ENCODE assay signal across 9 cellular contexts in the genomic region with DNA sequence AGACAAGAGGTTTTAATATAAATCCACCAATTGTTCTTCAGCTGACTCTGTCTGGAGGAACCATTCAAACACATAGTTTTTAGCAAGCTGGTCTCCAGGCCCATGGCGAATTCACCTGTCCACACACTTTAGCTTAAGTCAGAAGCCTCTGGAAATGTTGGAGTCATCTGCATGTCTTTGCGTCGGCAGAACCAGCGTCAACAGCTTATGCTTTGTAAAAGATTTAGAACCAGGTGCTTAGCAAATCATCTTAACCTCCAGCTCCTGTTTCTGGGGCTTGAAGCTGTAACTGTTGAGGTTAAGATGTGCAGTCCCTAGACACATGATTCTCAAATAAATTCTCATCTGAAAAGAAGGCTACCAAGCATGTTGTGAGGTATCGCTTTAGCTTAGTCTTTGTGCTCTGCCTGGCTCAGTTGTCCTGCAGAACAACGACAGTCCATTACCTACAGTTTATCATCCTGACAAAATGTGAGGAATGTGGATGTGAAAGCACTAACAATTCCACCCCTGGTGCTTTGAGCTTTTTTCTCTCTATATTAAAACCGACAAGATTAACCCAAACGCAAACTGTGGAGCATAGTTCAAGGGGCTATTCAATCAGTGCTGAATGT. TPM values are rescaled to one million over a fixed set of nuclear protein-coding genes. Genes with fewer than 3 reads are reported as not detected.
DNase-seq lines count a peak whose midpoint lies in the region; ATAC-seq and TF ChIP-seq lines count a peak whose summit lies in the region.
"Had no signal": no experiment of that assay in that cellular context is flagged by ENCODE, and none has a peak within 500 bp of the region (broad histone marks: within the 10 kb centered on the region; RNA-seq: fewer than 3 reads in every experiment).

No MANE protein-coding gene starts in this region.

- peaks cover 83% of the 10 kb centered on the region for H3K36me3 Mint-ChIP-seq in Caco-2 (ENCODE audit: insufficient read depth, unreplicated experiment)

- H3K4me2 ChIP-seq in neuronal stem cell (ENCODE audit: insufficient read depth, low read length, poor library complexity, severe bottlenecking), result peak overlapping the region; percentile 19

- H3K9me3 ChIP-seq in Caco-2 (no peaks in the 10 kb centered on the region), neuronal stem cell (replicated peaks in 1 of 2; ENCODE audit: control insufficient read depth in 2 of 2, insufficient read depth in 1 of 2, low read depth in 1 of 2, low read length in 2 of 2) (no peaks in the 10 kb centered on the region)

- WGBS in neuronal stem cell (ENCODE audit: extremely low coverage in 2 of 2, insufficient read length in 2 of 2, insufficient replicate concordance in 1 of 2), 2 donors, result no CpG with 5 or more reads among the region's 8 CpGs

- intact Hi-C loops in Caco-2 (cut with micrococcal nuclease; ENCODE audit: unreplicated experiment), result loop anchor here (1.0 to 10.0 kb wide), 6 partner anchors 386 to 1386 kb away; no protein-coding TSS in a partner anchor

- H3K79me1 ChIP-seq in neuronal stem cell (ENCODE audit: low read depth, low read length), result peaks cover 4% of the 10 kb centered on the region

- no peak overlapping the region for H2AK5ac ChIP-seq in neuronal stem cell (ENCODE audit: low read depth, low read length)

- no TSS peak for BruUV-seq in Caco-2 (replicated peaks; lab: Mats Ljungman, UMichigan)

- H3K4me1 ChIP-seq in Caco-2, result peaks cover 51% of the 10 kb centered on the region
- H3K4me1 ChIP-seq in foreskin keratinocyte, result peaks cover 38% of the 10 kb centered on the region
- peaks cover 19 to 43% of the 10 kb centered on the region in 2 donors for H3K4me1 ChIP-seq in neuronal stem cell (ENCODE audit: control insufficient read depth in 2 of 2, insufficient read depth in 1 of 2, low read depth in 1 of 2, low read length in 2 of 2)

- peak overlapping the region; percentile 67 for H3K27ac Mint-ChIP-seq in Caco-2 (ENCODE audit: unreplicated experiment)

- no peak overlapping the region for H2AFZ ChIP-seq in neuronal stem cell (ENCODE audit: low read length)

- H3K36me3 ChIP-seq in Caco-2 (ENCODE audit: control insufficient read depth, insufficient read depth, low read length), result no peaks in the 10 kb centered on the region
- peaks cover 2 to 58% of the 10 kb centered on the region in 2 donors for H3K36me3 ChIP-seq in neuronal stem cell (replicated peaks in 1 of 2; ENCODE audit: control insufficient read depth in 2 of 2, insufficient read depth in 2 of 2, low read length in 2 of 2)

- H3K23ac ChIP-seq in neuronal stem cell (ENCODE audit: low read depth, low read length, poor library complexity), result no peak overlapping the region

- H3K27me3 ChIP-seq in Caco-2 (replicated peaks; ENCODE audit: control insufficient read depth, insufficient read depth, low read length) (no peaks in the 10 kb centered on the region), foreskin keratinocyte (no peaks in the 10 kb centered on the region), neuronal stem cell (ENCODE audit: control insufficient read depth in 3 of 3, insufficient read depth in 3 of 3, low read depth in 1 of 3, low read length in 3 of 3) (no peaks in the 10 kb centered on the region)

- H3K4me1 Mint-ChIP-seq in Caco-2 (ENCODE audit: low read depth, unreplicated experiment), result peaks cover 55% of the 10 kb centered on the region

- H3K4me3 Mint-ChIP-seq in Caco-2 (ENCODE audit: unreplicated experiment), result peak overlapping the region; percentile 97

- H3K9me3 Mint-ChIP-seq in Caco-2 (ENCODE audit: unreplicated experiment), result no peaks in the 10 kb centered on the region

- no peak overlapping the region for H3K4ac ChIP-seq in neuronal stem cell (ENCODE audit: low read length)

- TF ChIP-seq CTCF in Caco-2 (IDR thresholded peaks at IDR 0.05; ENCODE audit: insufficient read depth in 1 of 2, low read depth in 1 of 2, low read length in 1 of 2, severe bottlenecking in 1 of 2, unreplicated experiment in 1 of 2) (no peak), foreskin keratinocyte (conservative IDR thresholded peaks at IDR 0.05) (no peak)

- no peak overlapping the region for H2BK12ac ChIP-seq in neuronal stem cell (ENCODE audit: low read length)

- H3K9ac ChIP-seq in neuronal stem cell (ENCODE audit: low read depth, low read length, poor library complexity), result no peak overlapping the region

- POLR2A ChIA-PET in Caco-2 (lab: Charles Lee), result no interaction called here

- peak overlapping the region; percentile 80 for H3K27ac ChIP-seq in foreskin keratinocyte
- H3K27ac ChIP-seq in neuronal stem cell (replicated peaks; ENCODE audit: low read length), result no peak overlapping the region

- CTCF ChIA-PET in Caco-2 (lab: Charles Lee), result interaction anchor here (0.9 kb wide), 1 partner anchor 89 kb away, joined by 3 read pairs; no protein-coding TSS in a partner anchor

- H3K4me3 ChIP-seq in Caco-2 (ENCODE audit: low read depth, low read length), result no peak overlapping the region
- peak overlapping the region in 1 of 2 donors; percentile 96 for H3K4me3 ChIP-seq in neuronal stem cell (ENCODE audit: low read length in 2 of 2)

- H3K14ac ChIP-seq in neuronal stem cell (ENCODE audit: low read length), result no peak overlapping the region

- H4K91ac ChIP-seq in neuronal stem cell (ENCODE audit: low read depth, low read length, poor library complexity), result no peak overlapping the region

- DNase-seq in Caco-2 (no peak), amniotic epithelial cell (ENCODE audit: low read depth) (peak; percentile 30), foreskin keratinocyte (peak in 1 of 2 donors; percentile 44), neuronal stem cell (ENCODE audit: low spot score) (no peak), NOMO-1 treated with DMSO at 0.1 percent for 48 hours (lab: John Stamatoyannopoulos, UW; ENCODE audit: unreplicated experiment) (no peak), iPS-NIHi11 (ENCODE audit: low spot score) (no peak), T1000 (lab: John Stamatoyannopoulos, UW) (no peak), LoVo (ENCODE audit: low spot score) (no peak)
- DNase-seq: NCI-H1105 treated with DMSO at 0.1 percent for 48 hours had no signal

- no peaks in the 10 kb centered on the region for H3K27me3 Mint-ChIP-seq in Caco-2 (ENCODE audit: insufficient read depth, unreplicated experiment)

- no peak overlapping the region for H3K18ac ChIP-seq in neuronal stem cell (ENCODE audit: low read length)

- H2BK15ac ChIP-seq in neuronal stem cell (ENCODE audit: low read length), result no peak overlapping the region

- H4K8ac ChIP-seq in neuronal stem cell (ENCODE audit: low read depth, low read length), result no peak overlapping the region

- no peak overlapping the region for H2BK120ac ChIP-seq in neuronal stem cell (ENCODE audit: low read depth, low read length)

- ATAC-seq in foreskin keratinocyte, result no peak

- no peak overlapping the region for H2BK5ac ChIP-seq in neuronal stem cell (ENCODE audit: low read length)

RNA-seq across cellular contexts. Expression of gene EFNB2, which starts 4.4 kb away (rescaled TPM):
- total RNA-seq in Caco-2 (2022) (68.0 and 80.4 TPM in 2 replicates), foreskin keratinocyte (65.1 and 66.2 TPM in 2 replicates)
- polyA plus RNA-seq in foreskin keratinocyte, result 21.9 and 23.7 TPM in 2 replicates
- polyA plus RNA-seq in neuronal stem cell (2013, experiment 1 of 2), result 41.2 TPM
- polyA plus RNA-seq in neuronal stem cell (2013, experiment 2 of 2), result 42.0 TPM

RNA-seq across cellular contexts. Expression of gene ARGLU1, which starts 36.9 kb away (rescaled TPM):
- total RNA-seq in Caco-2 (2022) (127 and 137 TPM in 2 replicates), foreskin keratinocyte (43.8 and 50.2 TPM in 2 replicates)
- polyA plus RNA-seq in foreskin keratinocyte, result 25.3 and 31.0 TPM in 2 replicates
- 248 TPM for polyA plus RNA-seq in neuronal stem cell (2013, experiment 1 of 2)
- 251 TPM for polyA plus RNA-seq in neuronal stem cell (2013, experiment 2 of 2)
